In genomic region chr7:32727483-32728411, GRCh38 we compare ENCODE assay signal across 8 cellular contexts.
A peak's percentile ranks its signal among the peaks of the same experiment; 100 is the strongest.
DNase-seq lines count a peak whose midpoint lies in the region; ATAC-seq and TF ChIP-seq lines count a peak whose summit lies in the region.
"Not testable (repeated sequence)": the region's sequence is repeated elsewhere in the genome, so short reads cannot be mapped to it uniquely, and the experiment has no call there.

No MANE protein-coding gene starts in this region.

- WGBS in mesendoderm (ENCODE audit: extremely low coverage, insufficient coverage, low lambda C conversion rate) = no CpG with 5 or more reads among the region's 66 CpGs

- H3K23ac ChIP-seq in mesendoderm (ENCODE audit: low read length) = not testable (repeated sequence)

- not testable (repeated sequence) for H3K4me1 ChIP-seq in NT2/D1 (ENCODE audit: insufficient read depth, insufficient read length); mesendoderm (ENCODE audit: control insufficient read depth, low read depth, low read length)

- H3K36me3 ChIP-seq in NT2/D1 (ENCODE audit: insufficient read depth, insufficient read length, low read length); mesendoderm (ENCODE audit: control insufficient read depth, insufficient read depth, low read length): not testable (repeated sequence)

- H3K27ac ChIP-seq in HL-60 (replicated peaks) = peak overlapping the region; percentile 86
- H3K27ac ChIP-seq in mesendoderm (ENCODE audit: low read depth, low read length) = peak overlapping the region; percentile 89

- not testable (repeated sequence) for TF ChIP-seq CTCF in HL-60 (IDR thresholded peaks at IDR 0.05; ENCODE audit: insufficient read depth, low read length)

- not testable (repeated sequence) for H4K5ac ChIP-seq in mesendoderm (ENCODE audit: low read length)

- not testable (repeated sequence) for H3K27me3 ChIP-seq in HL-60 (ENCODE audit: insufficient read depth, poor library complexity, severe bottlenecking); mesendoderm (ENCODE audit: insufficient read depth, low read length, poor library complexity)
- peaks cover 16% of the 10 kb centered on the region for H3K27me3 ChIP-seq in NT2/D1 (ENCODE audit: insufficient read depth, insufficient read length)

- not testable (repeated sequence) for H2BK120ac ChIP-seq in mesendoderm (ENCODE audit: low read depth, low read length)

- peak overlapping the region; percentile 89 for H3K56ac ChIP-seq in mesendoderm (ENCODE audit: low read length)

- H3K9ac ChIP-seq in NT2/D1 (ENCODE audit: insufficient read length, low read depth) (peak overlapping the region; percentile 83), mesendoderm (ENCODE audit: low read length) (peak overlapping the region; percentile 76)

- H2AK5ac ChIP-seq in mesendoderm (ENCODE audit: low read length) = not testable (repeated sequence)

- ATAC-seq in GM21528 (IDR thresholded peaks at IDR 0.05; ENCODE audit: low FRiP score, unreplicated experiment) = peak; percentile 72

- H3K4ac ChIP-seq in mesendoderm (ENCODE audit: low read depth, low read length) = not testable (repeated sequence)

- not testable (repeated sequence) for H2BK5ac ChIP-seq in mesendoderm (ENCODE audit: low read length)

- H3K4me3 ChIP-seq in HL-60 (replicated peaks; ENCODE audit: insufficient read depth, low read length) (peak overlapping the region; percentile 65), NT2/D1 (ENCODE audit: insufficient read length, low read depth) (peak overlapping the region; percentile 64), mesendoderm (ENCODE audit: low read length) (peak overlapping the region; percentile 40)

- H3K18ac ChIP-seq in mesendoderm (ENCODE audit: low read length) = peak overlapping the region; percentile 73

- TF ChIP-seq POLR2A in erythroblast (IDR thresholded peaks at IDR 0.05; ENCODE audit: low read length) = peak; percentile 58

- H2BK15ac ChIP-seq in mesendoderm (replicated peaks; ENCODE audit: low read depth) = not testable (repeated sequence)

- not testable (repeated sequence) for H3K79me1 ChIP-seq in mesendoderm (ENCODE audit: low read length)

- not testable (repeated sequence) for H4K8ac ChIP-seq in mesendoderm (ENCODE audit: low read depth, low read length)

- H3K4me2 ChIP-seq in mesendoderm (ENCODE audit: low read length) = not testable (repeated sequence)

- not testable (repeated sequence) for H3K9me3 ChIP-seq in NT2/D1 (ENCODE audit: insufficient read depth, low read length)

- H3K79me2 ChIP-seq in mesendoderm (ENCODE audit: control insufficient read depth, insufficient read depth, low read length) = not testable (repeated sequence)

- DNase-seq in DMS153 treated with DMSO at 0.1 percent for 48 hours (lab: John Stamatoyannopoulos, UW; ENCODE audit: unreplicated experiment) (peak; percentile 32), HL-60 (ENCODE audit: low read depth in 1 of 2, low spot score in 1 of 2) (peak in 1 of 2 experiments; percentile 48), NT2/D1 (ENCODE audit: low read depth, low spot score) (peak; percentile 47), activated T-cell treated with anti-CD3 and anti-CD28 coated beads for 48 hours (ENCODE audit: low read depth) (peak; percentile 46), erythroblast (lab: John Stamatoyannopoulos, UW) (peak; percentile 76 to 83), mesendoderm (peak; percentile 63)
- DNase-seq in stimulated activated CD8-positive, alpha-beta memory T cell treated with anti-CD3 and anti-CD28 coated beads, Interleukin-15, amount 100 ng/mL, for 48 hours (ENCODE audit: low read depth in 2 of 2) = peak; percentile 13 to 20
